Comparison of ENCODE assay signal across 8 cellular contexts in genomic region chr19:45094158-45094557, GRCh38. TPM values are rescaled to one million over a fixed set of nuclear protein-coding genes. Genes with fewer than 3 reads are reported as not detected.
DNase-seq lines count a peak whose midpoint lies in the region; ATAC-seq, FAIRE-seq and TF ChIP-seq lines count a peak whose summit lies in the region.

No MANE protein-coding gene starts in this region.

- no peaks in the 10 kb centered on the region for H3K27me3 Mint-ChIP-seq in activated CD8-positive, alpha-beta memory T cell treated with anti-CD3 and anti-CD28 coated beads, Interleukin-2, amount 10 ng/mL, durations not matched to agents 7 days and 5 days
- H3K27me3 Mint-ChIP-seq in activated T-helper 1 cell treated with anti-CD3 and anti-CD28 coated beads, Interleukin-12 subunit alpha, Interleukin-12 subunit beta, Interleukin-2, Interleukin-4 antibody, amounts not matched to agents 30 ng/mL and 10 ng/mL and 1 ng/mL, durations not matched to agents 14 hours and 24 hours and 36 hours (ENCODE audit: insufficient read depth), result no peaks in the 10 kb centered on the region

- peaks cover 23% of the 10 kb centered on the region for H3K36me3 Mint-ChIP-seq in activated CD8-positive, alpha-beta memory T cell treated with anti-CD3 and anti-CD28 coated beads, Interleukin-2, amount 10 ng/mL, durations not matched to agents 7 days and 5 days
- peaks cover 18% of the 10 kb centered on the region for H3K36me3 Mint-ChIP-seq in activated T-helper 1 cell treated with anti-CD3 and anti-CD28 coated beads, Interleukin-12 subunit alpha, Interleukin-12 subunit beta, Interleukin-2, Interleukin-4 antibody, amounts not matched to agents 30 ng/mL and 10 ng/mL and 1 ng/mL, durations not matched to agents 14 hours and 24 hours and 36 hours (ENCODE audit: low read depth)

- H2AFZ ChIP-seq in keratinocyte (ENCODE audit: control insufficient read depth, low read length), result no peak overlapping the region

- ATAC-seq in activated CD8-positive, alpha-beta memory T cell treated with anti-CD3 and anti-CD28 coated beads, Interleukin-2, amount 10 ng/mL, durations not matched to agents 7 days and 5 days, result no peak
- ATAC-seq in HG02852 (IDR thresholded peaks at IDR 0.05; ENCODE audit: unreplicated experiment), result no peak
- no peak for ATAC-seq in GM21723 (IDR thresholded peaks at IDR 0.05; ENCODE audit: unreplicated experiment)

- H3K27me3 ChIP-seq in keratinocyte (ENCODE audit: control insufficient read depth, extremely low read depth, insufficient read depth, low read length) (no peaks in the 10 kb centered on the region), subcutaneous abdominal adipose tissue (ENCODE audit: control insufficient read depth in 5 of 5, insufficient read depth in 4 of 5, low read length in 5 of 5) (no peaks in the 10 kb centered on the region), small intestine (ENCODE audit: control insufficient read depth in 2 of 2, insufficient read depth in 2 of 2, low read length in 2 of 2) (no peaks in the 10 kb centered on the region)

- peaks cover 8% of the 10 kb centered on the region for H4K20me1 ChIP-seq in keratinocyte (ENCODE audit: control insufficient read depth, extremely low read depth, insufficient read depth, low read length)

- TF ChIP-seq CTCF in keratinocyte (optimal IDR thresholded peaks at IDR 0.05 in 1 of 3, IDR thresholded peaks at IDR 0.05 in 1 of 3, conservative IDR thresholded peaks at IDR 0.05 in 1 of 3; ENCODE audit: extremely low read depth in 1 of 3, insufficient read depth in 2 of 3, low read length in 3 of 3), result no peak

- H3K27ac Mint-ChIP-seq in activated CD8-positive, alpha-beta memory T cell treated with anti-CD3 and anti-CD28 coated beads, Interleukin-2, amount 10 ng/mL, durations not matched to agents 7 days and 5 days, result peak overlapping the region; percentile 77
- H3K27ac Mint-ChIP-seq in activated T-helper 1 cell treated with anti-CD3 and anti-CD28 coated beads, Interleukin-12 subunit alpha, Interleukin-12 subunit beta, Interleukin-2, Interleukin-4 antibody, amounts not matched to agents 30 ng/mL and 10 ng/mL and 1 ng/mL, durations not matched to agents 14 hours and 24 hours and 36 hours, result no peak overlapping the region

- H3K9me3 ChIP-seq in keratinocyte (ENCODE audit: control insufficient read depth, low read depth, low read length), result no peaks in the 10 kb centered on the region
- H3K9me3 ChIP-seq in subcutaneous abdominal adipose tissue (ENCODE audit: control insufficient read depth in 5 of 5, low read length in 5 of 5), result no peaks in the 10 kb centered on the region
- no peaks in the 10 kb centered on the region for H3K9me3 ChIP-seq in small intestine (ENCODE audit: control insufficient read depth, low read depth)

- H3K4me2 ChIP-seq in keratinocyte (ENCODE audit: control insufficient read depth, extremely low read depth, insufficient read depth, low read depth, low read length), result peak overlapping the region; percentile 99

- 27 to 66% (median 38%) methylated on average over 10 of the region's 10 CpGs for WGBS in small intestine, 3 donors

- DNase-seq in activated CD8-positive, alpha-beta memory T cell treated with anti-CD3 and anti-CD28 coated beads, Interleukin-2, amount 10 ng/mL, durations not matched to agents 7 days and 5 days, result no peak
- DNase-seq in activated CD8-positive, alpha-beta memory T cell treated with anti-CD3 and anti-CD28 coated beads for 24 hours, result no peak
- no peak for DNase-seq in activated T-helper 1 cell treated with anti-CD3 and anti-CD28 coated beads, Interleukin-12 subunit alpha, Interleukin-12 subunit beta, Interleukin-2, Interleukin-4 antibody, amounts not matched to agents 30 ng/mL and 10 ng/mL and 1 ng/mL, durations not matched to agents 14 hours and 24 hours and 36 hours (ENCODE audit: low spot score)
- DNase-seq in keratinocyte (ENCODE audit: low read depth, low spot score) (no peak), small intestine (no peak)

- dilution Hi-C loops in keratinocyte (cut with MboI; ENCODE audit: extremely low pct_ligation_motif_present, low sequenced_read_pairs), result no loop called here

- intact Hi-C loops in activated T-helper 1 cell treated with anti-CD3 and anti-CD28 coated beads, Interleukin-12 subunit alpha, Interleukin-12 subunit beta, Interleukin-2, Interleukin-4 antibody, amounts not matched to agents 30 ng/mL and 10 ng/mL and 1 ng/mL, durations not matched to agents 14 hours and 24 hours and 36 hours (cut with micrococcal nuclease), result loop anchor here (5.0 kb wide), 2 partner anchors 313 to 383 kb away; partner anchors contain the start of genes POLR1G and PPP1R13L

- peak overlapping the region; percentile 88 for H3K4me3 Mint-ChIP-seq in activated CD8-positive, alpha-beta memory T cell treated with anti-CD3 and anti-CD28 coated beads, Interleukin-2, amount 10 ng/mL, durations not matched to agents 7 days and 5 days
- peak overlapping the region; percentile 84 for H3K4me3 Mint-ChIP-seq in activated T-helper 1 cell treated with anti-CD3 and anti-CD28 coated beads, Interleukin-12 subunit alpha, Interleukin-12 subunit beta, Interleukin-2, Interleukin-4 antibody, amounts not matched to agents 30 ng/mL and 10 ng/mL and 1 ng/mL, durations not matched to agents 14 hours and 24 hours and 36 hours

- H3K4me1 ChIP-seq in keratinocyte (ENCODE audit: control insufficient read depth, extremely low read depth, insufficient read depth, low read length) (peaks cover 43% of the 10 kb centered on the region), subcutaneous abdominal adipose tissue (ENCODE audit: control insufficient read depth in 5 of 5, insufficient read depth in 5 of 5, low read length in 5 of 5) (peaks cover 5 to 71% (median 56%) of the 10 kb centered on the region in 5 donors), small intestine (ENCODE audit: control insufficient read depth in 2 of 2, insufficient read depth in 1 of 2, low read depth in 1 of 2, low read length in 1 of 2) (peaks cover 20 to 22% of the 10 kb centered on the region in 2 donors)

- peaks cover 6 to 8% of the 10 kb centered on the region in 2 experiments for H3K36me3 ChIP-seq in keratinocyte (ENCODE audit: control insufficient read depth in 2 of 2, extremely low read depth in 1 of 2, insufficient read depth in 2 of 2, low read length in 2 of 2)
- H3K36me3 ChIP-seq in subcutaneous abdominal adipose tissue (ENCODE audit: control insufficient read depth in 5 of 5, insufficient read depth in 5 of 5, low read length in 5 of 5), result peaks cover 0 to 8% (median 7%) of the 10 kb centered on the region in 5 donors
- peaks cover 0 to 6% of the 10 kb centered on the region in 2 donors for H3K36me3 ChIP-seq in small intestine (ENCODE audit: control insufficient read depth in 2 of 2, insufficient read depth in 2 of 2, low read length in 2 of 2)

- H3K4me1 Mint-ChIP-seq in activated CD8-positive, alpha-beta memory T cell treated with anti-CD3 and anti-CD28 coated beads, Interleukin-2, amount 10 ng/mL, durations not matched to agents 7 days and 5 days, result peaks cover 65% of the 10 kb centered on the region
- H3K4me1 Mint-ChIP-seq in activated T-helper 1 cell treated with anti-CD3 and anti-CD28 coated beads, Interleukin-12 subunit alpha, Interleukin-12 subunit beta, Interleukin-2, Interleukin-4 antibody, amounts not matched to agents 30 ng/mL and 10 ng/mL and 1 ng/mL, durations not matched to agents 14 hours and 24 hours and 36 hours (ENCODE audit: low read depth), result peaks cover 40% of the 10 kb centered on the region

- H3K9me3 Mint-ChIP-seq in activated CD8-positive, alpha-beta memory T cell treated with anti-CD3 and anti-CD28 coated beads, Interleukin-2, amount 10 ng/mL, durations not matched to agents 7 days and 5 days (ENCODE audit: low read depth), result no peaks in the 10 kb centered on the region
- peaks cover 3% of the 10 kb centered on the region for H3K9me3 Mint-ChIP-seq in activated T-helper 1 cell treated with anti-CD3 and anti-CD28 coated beads, Interleukin-12 subunit alpha, Interleukin-12 subunit beta, Interleukin-2, Interleukin-4 antibody, amounts not matched to agents 30 ng/mL and 10 ng/mL and 1 ng/mL, durations not matched to agents 14 hours and 24 hours and 36 hours

- H3K4me3 ChIP-seq in keratinocyte (ENCODE audit: control insufficient read depth in 2 of 3, extremely low read depth in 1 of 3, insufficient read depth in 2 of 3, low read depth in 1 of 3, low read length in 3 of 3) (peak overlapping the region; percentile 86 to 96 (median 92)), subcutaneous abdominal adipose tissue (ENCODE audit: low read depth in 1 of 5, low read length in 5 of 5) (peak overlapping the region; percentile 83 to 98 (median 92)), small intestine (ENCODE audit: low read depth in 1 of 2, low read length in 2 of 2) (peak overlapping the region in 1 of 2 donors; percentile 96)

- H3K9ac ChIP-seq in keratinocyte (ENCODE audit: control insufficient read depth, extremely low read depth, insufficient read depth, low read length) (peak overlapping the region; percentile 91), subcutaneous abdominal adipose tissue (ENCODE audit: low read length in 5 of 5) (peak overlapping the region; percentile 2 to 96 (median 89))

- CTCF ChIA-PET in activated CD8-positive, alpha-beta memory T cell treated with anti-CD3 and anti-CD28 coated beads, Interleukin-2, amount 10 ng/mL, durations not matched to agents 7 days and 5 days (lab: Charles Lee), result no interaction called here

- H3K27ac ChIP-seq in keratinocyte (ENCODE audit: control insufficient read depth, insufficient read depth, low read length), result no peak overlapping the region
- no peak overlapping the region for H3K27ac ChIP-seq in subcutaneous abdominal adipose tissue (ENCODE audit: low read depth, low read length)
- H3K27ac ChIP-seq in small intestine (ENCODE audit: low read depth in 1 of 2, low read length in 1 of 2), result no peak overlapping the region

- H3K9me1 ChIP-seq in keratinocyte (ENCODE audit: control insufficient read depth, extremely low read depth, insufficient read depth, low read length), result peaks cover 2% of the 10 kb centered on the region

- peaks cover 60% of the 10 kb centered on the region for H3K79me2 ChIP-seq in keratinocyte (ENCODE audit: control insufficient read depth, insufficient read depth, low read length)

- FAIRE-seq in keratinocyte (lab: Jason Lieb, UNC) (no peak), small intestine (lab: Jason Lieb, UNC) (no peak)

RNA-seq across cellular contexts. Expression of gene PPP1R37, which starts 1.2 kb away (rescaled TPM):
- 10 to 100 TPM; 18.7 to 30.0 TPM for total RNA-seq in activated CD8-positive, alpha-beta memory T cell treated with anti-CD3 and anti-CD28 coated beads, Interleukin-2, amount 10 ng/mL, durations not matched to agents 7 days and 5 days
- 20.4 and 20.5 TPM in 2 replicates for total RNA-seq in activated T-helper 1 cell treated with anti-CD3 and anti-CD28 coated beads, Interleukin-12 subunit alpha, Interleukin-12 subunit beta, Interleukin-2, Interleukin-4 antibody, amounts not matched to agents 30 ng/mL and 10 ng/mL and 1 ng/mL, durations not matched to agents 14 hours and 24 hours and 36 hours
- polyA plus RNA-seq in keratinocyte (8.6 to 15.2 TPM (median 10.2 TPM) in 3 replicates), small intestine (10 to 100 TPM; 19.5 to 32.4 (median 30.9) TPM)
- 24.7 TPM for polyA plus RNA-seq in keratinocyte (2011; ENCODE audit: low read depth)
- polyA plus RNA-seq in keratinocyte (2011; cell fraction: cytosol; rRNA removed), result 5.7 and 15.6 TPM in 2 replicates
- 13.8 and 16.9 TPM in 2 replicates for polyA plus RNA-seq in keratinocyte (2011; cell fraction: nucleus; rRNA removed)
- 12.6 and 19.5 TPM in 2 replicates for polyA plus RNA-seq in keratinocyte (2012; ENCODE audit: low replicate concordance)
- polyA minus RNA-seq in keratinocyte, result 8.6 to 15.6 TPM (median 11.1 TPM) in 3 replicates
- 22.6 TPM for polyA minus RNA-seq in keratinocyte (2011; cell fraction: cytosol; rRNA and poly(A)+ RNA removed)
- 8.8 and 8.9 TPM in 2 replicates for polyA minus RNA-seq in keratinocyte (2011; cell fraction: nucleus; rRNA and poly(A)+ RNA removed)

RNA-seq across cellular contexts. Expression of gene GEMIN7, which starts 15.1 kb away (rescaled TPM):
- total RNA-seq in activated CD8-positive, alpha-beta memory T cell treated with anti-CD3 and anti-CD28 coated beads, Interleukin-2, amount 10 ng/mL, durations not matched to agents 7 days and 5 days, result 10 to 100 TPM; 26.2 to 34.4 TPM
- 46.8 and 53.6 TPM in 2 replicates for total RNA-seq in activated T-helper 1 cell treated with anti-CD3 and anti-CD28 coated beads, Interleukin-12 subunit alpha, Interleukin-12 subunit beta, Interleukin-2, Interleukin-4 antibody, amounts not matched to agents 30 ng/mL and 10 ng/mL and 1 ng/mL, durations not matched to agents 14 hours and 24 hours and 36 hours
- 23.1 to 30.1 TPM (median 23.7 TPM) in 3 replicates for polyA plus RNA-seq in keratinocyte
- polyA plus RNA-seq in keratinocyte (2011; ENCODE audit: low read depth), result 11.2 TPM
- polyA plus RNA-seq in keratinocyte (2011; cell fraction: cytosol; rRNA removed), result 23.8 and 38.6 TPM in 2 replicates
- 29.1 and 34.3 TPM in 2 replicates for polyA plus RNA-seq in keratinocyte (2011; cell fraction: nucleus; rRNA removed)
- polyA plus RNA-seq in keratinocyte (2012; ENCODE audit: low replicate concordance), result 22.1 and 31.8 TPM in 2 replicates
- polyA minus RNA-seq in keratinocyte, result 8.8 to 9.3 TPM (median 9.3 TPM) in 3 replicates
- 33.4 TPM for polyA minus RNA-seq in keratinocyte (2011; cell fraction: cytosol; rRNA and poly(A)+ RNA removed)
- 7.9 and 8.5 TPM in 2 replicates for polyA minus RNA-seq in keratinocyte (2011; cell fraction: nucleus; rRNA and poly(A)+ RNA removed)
- polyA plus RNA-seq in small intestine, result 10 to 100 TPM; 33.2 to 49.7 (median 37.6) TPM

RNA-seq across cellular contexts. Expression of gene ZNF296, which starts 17.9 kb away (rescaled TPM):
- 1 to 10 TPM; 5.3 to 9.5 TPM for total RNA-seq in activated CD8-positive, alpha-beta memory T cell treated with anti-CD3 and anti-CD28 coated beads, Interleukin-2, amount 10 ng/mL, durations not matched to agents 7 days and 5 days
- 4.3 and 4.7 TPM in 2 replicates for total RNA-seq in activated T-helper 1 cell treated with anti-CD3 and anti-CD28 coated beads, Interleukin-12 subunit alpha, Interleukin-12 subunit beta, Interleukin-2, Interleukin-4 antibody, amounts not matched to agents 30 ng/mL and 10 ng/mL and 1 ng/mL, durations not matched to agents 14 hours and 24 hours and 36 hours
- polyA plus RNA-seq in keratinocyte (0.13 to 1.6 TPM (median 0.25 TPM) in 3 replicates), small intestine (10 to 100 TPM in 1 of 3 donors, 1 to 10 TPM in 2; 4.7 to 10.3 (median 8.6) TPM)
- 0.92 TPM for polyA plus RNA-seq in keratinocyte (2011; ENCODE audit: low read depth)
- 0.33 and 0.70 TPM in 2 replicates for polyA plus RNA-seq in keratinocyte (2011; cell fraction: cytosol; rRNA removed)
- polyA plus RNA-seq in keratinocyte (2011; cell fraction: nucleus; rRNA removed), result 0.76 and 1.2 TPM in 2 replicates
- polyA plus RNA-seq in keratinocyte (2012; ENCODE audit: low replicate concordance), result 1.5 and 4.8 TPM in 2 replicates
- polyA minus RNA-seq in keratinocyte, result 0.22 to 1.9 TPM (median 0.63 TPM) in 3 replicates
- polyA minus RNA-seq in keratinocyte (2011; cell fraction: cytosol; rRNA and poly(A)+ RNA removed), result 3.5 TPM
- 0.93 and 1.3 TPM in 2 replicates for polyA minus RNA-seq in keratinocyte (2011; cell fraction: nucleus; rRNA and poly(A)+ RNA removed)

RNA-seq across cellular contexts. Expression of gene CLASRP, which starts 55.3 kb away (rescaled TPM):
- total RNA-seq in activated CD8-positive, alpha-beta memory T cell treated with anti-CD3 and anti-CD28 coated beads, Interleukin-2, amount 10 ng/mL, durations not matched to agents 7 days and 5 days, result 100 to 1,000 TPM; 114 to 121 TPM
- total RNA-seq in activated T-helper 1 cell treated with anti-CD3 and anti-CD28 coated beads, Interleukin-12 subunit alpha, Interleukin-12 subunit beta, Interleukin-2, Interleukin-4 antibody, amounts not matched to agents 30 ng/mL and 10 ng/mL and 1 ng/mL, durations not matched to agents 14 hours and 24 hours and 36 hours, result 106 and 116 TPM in 2 replicates
- polyA plus RNA-seq in keratinocyte (15.7 to 21.4 TPM (median 19.7 TPM) in 3 replicates), small intestine (100 to 1,000 TPM in 1 of 3 donors, 10 to 100 TPM in 2; 55.3 to 117 (median 83.5) TPM)
- polyA plus RNA-seq in keratinocyte (2011; ENCODE audit: low read depth), result 47.9 TPM
- polyA plus RNA-seq in keratinocyte (2011; cell fraction: cytosol; rRNA removed), result 4.4 and 7.1 TPM in 2 replicates
- polyA plus RNA-seq in keratinocyte (2011; cell fraction: nucleus; rRNA removed), result 61.4 and 64.9 TPM in 2 replicates
- 32.0 and 49.1 TPM in 2 replicates for polyA plus RNA-seq in keratinocyte (2012; ENCODE audit: low replicate concordance)
- 8.5 to 25.1 TPM (median 22.6 TPM) in 3 replicates for polyA minus RNA-seq in keratinocyte
- 5.4 TPM for polyA minus RNA-seq in keratinocyte (2011; cell fraction: cytosol; rRNA and poly(A)+ RNA removed)
- 10.3 and 14.9 TPM in 2 replicates for polyA minus RNA-seq in keratinocyte (2011; cell fraction: nucleus; rRNA and poly(A)+ RNA removed)
